ENCODE assay signal across 23 cellular contexts in genomic region chr18:38427736-38428135, GRCh38.
"Had no signal": no experiment of that assay in that cellular context is flagged by ENCODE, and none has a peak within 500 bp of the region (broad histone marks: within the 10 kb centered on the region; RNA-seq: fewer than 3 reads in every experiment).

No MANE protein-coding gene starts in this region.

- H3K4me1 ChIP-seq: adrenal gland, body of pancreas, esophagus muscularis mucosa, foreskin keratinocyte, gastrocnemius medialis had no signal

- H3K27ac ChIP-seq: adrenal gland, body of pancreas, esophagus muscularis mucosa, foreskin keratinocyte, gastrocnemius medialis had no signal

- ATAC-seq: activated naive CD8-positive, alpha-beta T cell treated with anti-CD3 and anti-CD28 coated beads, Interleukin-2, amount 50 U/mL, for 24 hours; activated T-cell treated with anti-CD3 and anti-CD28 coated beads, Interleukin-2, amount 50 U/mL, for 72 hours; body of pancreas; effector memory CD8-positive, alpha-beta T cell; foreskin keratinocyte; gastrocnemius medialis had no signal

- H3K36me3 ChIP-seq: adrenal gland, esophagus muscularis mucosa, gastrocnemius medialis had no signal

- H3K27me3 ChIP-seq: adrenal gland, body of pancreas, esophagus muscularis mucosa, foreskin keratinocyte, gastrocnemius medialis had no signal

- FAIRE-seq: colon had no signal

- H3K4me3 ChIP-seq: adrenal gland, body of pancreas, esophagus muscularis mucosa, gastrocnemius medialis had no signal

- H3K9me3 ChIP-seq: adrenal gland, body of pancreas, esophagus muscularis mucosa, gastrocnemius medialis had no signal

- DNase-seq: activated CD4-positive, alpha-beta memory T cell treated with anti-CD3 and anti-CD28 coated beads, Interleukin-2, amount 10 ng/mL, durations not matched to agents 7 days and 5 days; activated CD4-positive, alpha-beta T cell treated with anti-CD3 and anti-CD28 coated beads for 1 hour; activated CD4-positive, alpha-beta T cell treated with anti-CD3 and anti-CD28 coated beads for 4 hours; activated CD4-positive, alpha-beta T cell treated with anti-CD3 and anti-CD28 coated beads, Interleukin-2, amount 10 ng/mL, durations not matched to agents 7 days and 5 days; activated CD4-positive, alpha-beta T cell treated with anti-CD3 and anti-CD28 coated beads, Interleukin-2, amount 50 U/mL, for 4 hours; activated CD8-positive, alpha-beta memory T cell treated with anti-CD3 and anti-CD28 coated beads, Interleukin-2, amount 50 U/mL, for 48 hours; activated naive CD8-positive, alpha-beta T cell treated with anti-CD3 and anti-CD28 coated beads for 36 hours; activated naive CD8-positive, alpha-beta T cell treated with anti-CD3 and anti-CD28 coated beads, Interleukin-2, amount 50 U/mL, for 24 hours; activated T-cell treated with anti-CD3 and anti-CD28 coated beads for 4 hours; activated T-cell treated with anti-CD3 and anti-CD28 coated beads, Interleukin-2, amount 50 U/mL, for 24 hours; activated T-cell treated with anti-CD3 and anti-CD28 coated beads, Interleukin-2, amount 50 U/mL, for 72 hours; adrenal gland; aorta; cortex of kidney; dermis blood vessel endothelial cell; effector CD4-positive, alpha-beta T cell; effector memory CD8-positive, alpha-beta T cell; foreskin keratinocyte; gastrocnemius medialis; T-helper 2 cell had no signal
